25 cellular contexts compared by ENCODE assay signal in genomic region chr14:34623506-34623905, GRCh38. TPM values are rescaled to one million over a fixed set of nuclear protein-coding genes. Genes with fewer than 3 reads are reported as not detected.
DNase-seq lines count a peak whose midpoint lies in the region; ATAC-seq, FAIRE-seq and TF ChIP-seq lines count a peak whose summit lies in the region.
"Had no signal": no experiment of that assay in that cellular context is flagged by ENCODE, and none has a peak within 500 bp of the region (broad histone marks: within the 10 kb centered on the region; RNA-seq: fewer than 3 reads in every experiment).

No MANE protein-coding gene starts in this region.

- POLR2A ChIA-PET in A549 (lab: Yijun Ruan, JAX): no interaction called here

- H3K4me2 ChIP-seq in A549 (0 out of 3 replicates have a peak overlapping the region, but pooled peaks have one; percentile 6), osteoblast (ENCODE audit: insufficient read depth, low read length) (no peak overlapping the region)

- CTCF ChIA-PET in A549 (lab: Yijun Ruan, JAX): no interaction called here

- no peak overlapping the region for H3K27ac ChIP-seq in A549
- peak overlapping the region; percentile 46 for H3K27ac ChIP-seq in caudate nucleus (ENCODE audit: low read depth, low read length)
- no peak overlapping the region for H3K27ac ChIP-seq in osteoblast (ENCODE audit: low read depth, low read length)
- H3K27ac ChIP-seq: BLaER1 treated with 17β-estradiol and CSF1 and Interleukin-3, amounts not matched to agents 10 nM and 100 nM; colonic mucosa; lower lobe of right lung; prostate gland; sigmoid colon had no signal

- peaks cover 15% of the 10 kb centered on the region for H4K20me1 ChIP-seq in osteoblast (ENCODE audit: insufficient read depth, low read length)

- no peak for TF ChIP-seq RAD21 in A549 (conservative IDR thresholded peaks at IDR 0.05 in 1 of 2, IDR thresholded peaks at IDR 0.05 in 1 of 2)

- WGBS in A549 (ENCODE audit: missing lambda C conversion rate): 58% methylated on average over 3 of the region's 3 CpGs

- H3K27me3 ChIP-seq in osteoblast (ENCODE audit: insufficient read depth, low read length): no peaks in the 10 kb centered on the region
- H3K27me3 ChIP-seq: BLaER1 treated with 17β-estradiol and CSF1 and Interleukin-3, amounts not matched to agents 10 nM and 100 nM; colonic mucosa; sigmoid colon had no signal

- ATAC-seq in A549 (no peak), HG03175 (IDR thresholded peaks at IDR 0.05; ENCODE audit: unreplicated experiment) (no peak), GM18909 (IDR thresholded peaks at IDR 0.05; ENCODE audit: poor library complexity, unreplicated experiment) (no peak), left colon (no peak)
- ATAC-seq: activated naive CD8-positive, alpha-beta T cell treated with anti-CD3 and anti-CD28 coated beads, Interleukin-2, amount 50 U/mL, for 24 hours; K562; lower lobe of right lung; Right ventricle myocardium inferior; WTC11 had no signal

- peaks cover 96% of the 10 kb centered on the region for H3K79me2 ChIP-seq in osteoblast (ENCODE audit: insufficient read depth, low read length)

- TF ChIP-seq CTCF in A549 (IDR thresholded peaks at IDR 0.05): no peak
- TF ChIP-seq CTCF in osteoblast (IDR thresholded peaks at IDR 0.05; ENCODE audit: extremely low read depth, low read depth, low read length): no peak

- no peak for DNase-seq in A549 (ENCODE audit: low read depth in 1 of 2, low spot score in 1 of 2)
- DNase-seq in HT1080 (ENCODE audit: low read depth): peak; percentile 47
- no peak for DNase-seq in caudate nucleus (lab: John Stamatoyannopoulos, UW)
- DNase-seq in osteoblast (ENCODE audit: insufficient read length, low spot score, missing footprints): peak; percentile 50
- DNase-seq in AG08395 (ENCODE audit: low spot score): no peak
- DNase-seq in left colon: no peak
- DNase-seq: activated CD4-positive, alpha-beta T cell treated with anti-CD3 and anti-CD28 coated beads, Interleukin-2, amount 50 U/mL, for 1 hour; activated gamma-delta T cell treated with Interleukin-2 at 50 U/mL for 16 hours; activated naive CD8-positive, alpha-beta T cell treated with anti-CD3 and anti-CD28 coated beads, Interleukin-2, amount 50 U/mL, for 24 hours; colonic mucosa; glutamatergic neuron; lower lobe of right lung; MM.1S; NCI-H1417 treated with DMSO at 0.1 percent for 48 hours; NCI-H2081 treated with DMSO at 0.1 percent for 48 hours; NCI-H82; sigmoid colon; T1000 had no signal

- TF ChIP-seq POLR2A in A549 (IDR thresholded peaks at IDR 0.05; ENCODE audit: low read length): no peak

- H2AFZ ChIP-seq in osteoblast (ENCODE audit: low read length): no peak overlapping the region

- TF ChIP-seq EP300 in A549 (IDR thresholded peaks at IDR 0.05): no peak

- H3K4me1 ChIP-seq in A549: peaks cover 43% of the 10 kb centered on the region
- H3K4me1 ChIP-seq in osteoblast (ENCODE audit: insufficient read depth, low read length): peaks cover 4% of the 10 kb centered on the region
- H3K4me1 ChIP-seq: prostate gland had no signal

- H3K9me3 ChIP-seq in A549 (no peaks in the 10 kb centered on the region), osteoblast (ENCODE audit: low read depth, low read length) (no peaks in the 10 kb centered on the region)
- H3K9me3 ChIP-seq: BLaER1 treated with 17β-estradiol and CSF1 and Interleukin-3, amounts not matched to agents 10 nM and 100 nM; colonic mucosa; lower lobe of right lung; prostate gland; sigmoid colon had no signal

- no peak for FAIRE-seq in A549 (lab: Jason Lieb, UNC)
- FAIRE-seq: K562 had no signal

- intact Hi-C loops in left colon (cut with DNase I, micrococcal nuclease): no loop called here

- H3K36me3 ChIP-seq in osteoblast (ENCODE audit: insufficient read depth, low read length): peaks cover 44% of the 10 kb centered on the region
- H3K36me3 ChIP-seq: prostate gland had no signal

- H3K4me3 ChIP-seq in A549: no peak overlapping the region
- no peak overlapping the region for H3K4me3 ChIP-seq in osteoblast (ENCODE audit: insufficient read depth, low read length)
- H3K4me3 ChIP-seq: BLaER1 treated with 17β-estradiol and CSF1 and Interleukin-3, amounts not matched to agents 10 nM and 100 nM; colonic mucosa; K562; lower lobe of right lung; prostate gland; sigmoid colon had no signal

TF ChIP-seq in A549, 52 proteins besides CTCF, POLR2A, EP300 and RAD21:
- no peak for TF ChIP-seq FOSL2 (IDR thresholded peaks at IDR 0.05)
- TF ChIP-seq FOSL2 (CRISPR knock-in tag; IDR thresholded peaks at IDR 0.05): no peak
- no peak for TF ChIP-seq HEYL (CRISPR knock-in tag; IDR thresholded peaks at IDR 0.05)

RNA-seq across cellular contexts. Expression of gene SNX6, which starts 6.4 kb away (rescaled TPM):
- polyA plus RNA-seq in A549 (2011; rRNA removed): 99.4 and 149 TPM in 2 replicates
- polyA plus RNA-seq in A549 (2012; cell fraction: cytosol; rRNA removed): 35.3 and 41.6 TPM in 2 replicates
- 30.4 and 68.7 TPM in 2 replicates for polyA plus RNA-seq in A549 (2012; cell fraction: nucleus; rRNA removed)
- 174 to 187 TPM (median 174 TPM) in 3 replicates for polyA plus RNA-seq in A549 (2017; fragmentation: RNase III; extraction: RNeasy Plus Mini Kit Qiagen cat#74134 plus additional on column Dnase treatment)
- polyA minus RNA-seq in A549 (2011; rRNA and poly(A)+ RNA removed): 19.7 and 24.8 TPM in 2 replicates
- 70.3 and 80.4 TPM in 2 replicates for total RNA-seq in HT1080 (2014; rRNA removed; shearing (Covaris generic))
- polyA plus RNA-seq in HT1080 (2015; cell fraction: cytosol; rRNA removed): 106 and 122 TPM in 2 replicates
- polyA plus RNA-seq in HT1080 (2015; cell fraction: nucleus; rRNA removed): 97.7 and 126 TPM in 2 replicates
- 177 and 204 TPM in 2 replicates for total RNA-seq in osteoblast
- total RNA-seq in left colon: 10 to 100 TPM; 83.1 to 87.0 TPM

Comparison
In these comparisons a context has a peak if more than half of its experiments do, and no peak if none do; other contexts are left out.
1. DNase-seq: peak in HT1080 (single experiment) and osteoblast (single experiment); none in A549 (0 of 2), caudate nucleus (0 of 61), AG08395 (single experiment) and left colon (0 of 2).